In genomic region chr7:147423875-147424274, GRCh38 we compare ENCODE assay signal across 25 cellular contexts.
"Had no signal": no experiment of that assay in that cellular context is flagged by ENCODE, and none has a peak within 500 bp of the region (broad histone marks: within the 10 kb centered on the region; RNA-seq: fewer than 3 reads in every experiment).

No MANE protein-coding gene starts in this region.

- H3K36me3 Mint-ChIP-seq: IgD-negative memory B cell had no signal

- H3K9me3 ChIP-seq: Peyer's patch, SJCRH30 had no signal

- H2AFZ ChIP-seq: PC-9 had no signal

- H3K27me3 ChIP-seq: Peyer's patch, SJCRH30 had no signal

- H3K27me3 Mint-ChIP-seq: IgD-negative memory B cell had no signal

- H3K4me1 ChIP-seq: Peyer's patch, SJCRH30 had no signal

- H3K4me3 Mint-ChIP-seq: IgD-negative memory B cell had no signal

- H3K4me2 ChIP-seq: PC-9 had no signal

- H3K4me3 ChIP-seq: K562, PC-9, Peyer's patch, SJCRH30 had no signal

- ATAC-seq: K562, Right ventricle myocardium inferior, SK-N-SH treated with all-trans-retinoic acid at 6 μM for 48 hours had no signal

- H3K36me3 ChIP-seq: Peyer's patch, SJCRH30 had no signal

- DNase-seq: MV-4-11, NCI-H1048, NCI-H1105, NCI-H1417, NCI-H1436 treated with DMSO at 0.1 percent for 48 hours, NCI-H187, NCI-H2029, NCI-H2081 treated with DMSO at 0.1 percent for 48 hours, NCI-H2171, NCI-H226, NCI-H446, NCI-H510A, NCI-H524 treated with DMSO at 0.1 percent for 48 hours, NCI-H774, OCI-M1, PC-9, Peyer's patch, SHP77 treated with DMSO at 0.1 percent for 48 hours, SJCRH30, T-helper 1 cell had no signal

- H3K27ac Mint-ChIP-seq: IgD-negative memory B cell had no signal

- H3K27ac ChIP-seq: HL-60, PC-9, Peyer's patch, SJCRH30 had no signal

- H3K4me1 Mint-ChIP-seq: IgD-negative memory B cell had no signal
